In the genomic region with DNA sequence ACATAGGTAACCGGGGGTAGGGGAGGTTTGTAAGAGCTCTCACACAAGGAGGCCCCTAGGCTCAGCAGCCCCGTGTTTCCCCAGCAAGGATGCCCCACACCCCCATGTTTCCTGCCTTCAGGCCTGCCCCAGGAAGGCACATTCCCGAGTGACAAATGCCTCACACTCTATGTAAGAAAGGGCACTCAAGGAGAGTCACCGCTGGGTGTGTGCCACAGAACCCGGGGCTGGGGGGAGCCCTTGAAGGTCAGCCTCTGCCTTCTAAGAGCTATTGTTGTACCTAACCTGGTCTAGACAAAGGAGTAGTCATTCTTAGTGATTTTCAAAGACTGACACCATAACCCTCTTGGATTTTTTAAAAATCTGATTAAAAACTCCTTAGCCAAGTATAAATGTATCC, we compare ENCODE assay signal across 1 cellular context.
TF ChIP-seq lines count a peak whose summit lies in the region.

No MANE protein-coding gene starts in this region.

TF ChIP-seq in GM23338, 12 proteins besides CTCF, POLR2A, EP300 and RAD21 (continued from another document):
- TF ChIP-seq, protein P1, sequence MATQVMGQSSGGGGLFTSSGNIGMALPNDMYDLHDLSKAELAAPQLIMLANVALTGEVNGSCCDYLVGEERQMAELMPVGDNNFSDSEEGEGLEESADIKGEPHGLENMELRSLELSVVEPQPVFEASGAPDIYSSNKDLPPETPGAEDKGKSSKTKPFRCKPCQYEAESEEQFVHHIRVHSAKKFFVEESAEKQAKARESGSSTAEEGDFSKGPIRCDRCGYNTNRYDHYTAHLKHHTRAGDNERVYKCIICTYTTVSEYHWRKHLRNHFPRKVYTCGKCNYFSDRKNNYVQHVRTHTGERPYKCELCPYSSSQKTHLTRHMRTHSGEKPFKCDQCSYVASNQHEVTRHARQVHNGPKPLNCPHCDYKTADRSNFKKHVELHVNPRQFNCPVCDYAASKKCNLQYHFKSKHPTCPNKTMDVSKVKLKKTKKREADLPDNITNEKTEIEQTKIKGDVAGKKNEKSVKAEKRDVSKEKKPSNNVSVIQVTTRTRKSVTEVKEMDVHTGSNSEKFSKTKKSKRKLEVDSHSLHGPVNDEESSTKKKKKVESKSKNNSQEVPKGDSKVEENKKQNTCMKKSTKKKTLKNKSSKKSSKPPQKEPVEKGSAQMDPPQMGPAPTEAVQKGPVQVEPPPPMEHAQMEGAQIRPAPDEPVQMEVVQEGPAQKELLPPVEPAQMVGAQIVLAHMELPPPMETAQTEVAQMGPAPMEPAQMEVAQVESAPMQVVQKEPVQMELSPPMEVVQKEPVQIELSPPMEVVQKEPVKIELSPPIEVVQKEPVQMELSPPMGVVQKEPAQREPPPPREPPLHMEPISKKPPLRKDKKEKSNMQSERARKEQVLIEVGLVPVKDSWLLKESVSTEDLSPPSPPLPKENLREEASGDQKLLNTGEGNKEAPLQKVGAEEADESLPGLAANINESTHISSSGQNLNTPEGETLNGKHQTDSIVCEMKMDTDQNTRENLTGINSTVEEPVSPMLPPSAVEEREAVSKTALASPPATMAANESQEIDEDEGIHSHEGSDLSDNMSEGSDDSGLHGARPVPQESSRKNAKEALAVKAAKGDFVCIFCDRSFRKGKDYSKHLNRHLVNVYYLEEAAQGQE (IDR thresholded peaks at IDR 0.05; ENCODE audit: unreplicated experiment): no peak
- TF ChIP-seq, protein P2, sequence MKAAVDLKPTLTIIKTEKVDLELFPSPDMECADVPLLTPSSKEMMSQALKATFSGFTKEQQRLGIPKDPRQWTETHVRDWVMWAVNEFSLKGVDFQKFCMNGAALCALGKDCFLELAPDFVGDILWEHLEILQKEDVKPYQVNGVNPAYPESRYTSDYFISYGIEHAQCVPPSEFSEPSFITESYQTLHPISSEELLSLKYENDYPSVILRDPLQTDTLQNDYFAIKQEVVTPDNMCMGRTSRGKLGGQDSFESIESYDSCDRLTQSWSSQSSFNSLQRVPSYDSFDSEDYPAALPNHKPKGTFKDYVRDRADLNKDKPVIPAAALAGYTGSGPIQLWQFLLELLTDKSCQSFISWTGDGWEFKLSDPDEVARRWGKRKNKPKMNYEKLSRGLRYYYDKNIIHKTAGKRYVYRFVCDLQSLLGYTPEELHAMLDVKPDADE (IDR thresholded peaks at IDR 0.05): no peak
- TF ChIP-seq EZH2phosphoT487 (IDR thresholded peaks at IDR 0.05; ENCODE audit: unreplicated experiment) (no peak), JUNB (IDR thresholded peaks at IDR 0.05; ENCODE audit: unreplicated experiment) (no peak), CREB1 (CRISPR knock-in tag; IDR thresholded peaks at IDR 0.05; ENCODE audit: low read depth) (no peak)
- TF ChIP-seq, protein P3, sequence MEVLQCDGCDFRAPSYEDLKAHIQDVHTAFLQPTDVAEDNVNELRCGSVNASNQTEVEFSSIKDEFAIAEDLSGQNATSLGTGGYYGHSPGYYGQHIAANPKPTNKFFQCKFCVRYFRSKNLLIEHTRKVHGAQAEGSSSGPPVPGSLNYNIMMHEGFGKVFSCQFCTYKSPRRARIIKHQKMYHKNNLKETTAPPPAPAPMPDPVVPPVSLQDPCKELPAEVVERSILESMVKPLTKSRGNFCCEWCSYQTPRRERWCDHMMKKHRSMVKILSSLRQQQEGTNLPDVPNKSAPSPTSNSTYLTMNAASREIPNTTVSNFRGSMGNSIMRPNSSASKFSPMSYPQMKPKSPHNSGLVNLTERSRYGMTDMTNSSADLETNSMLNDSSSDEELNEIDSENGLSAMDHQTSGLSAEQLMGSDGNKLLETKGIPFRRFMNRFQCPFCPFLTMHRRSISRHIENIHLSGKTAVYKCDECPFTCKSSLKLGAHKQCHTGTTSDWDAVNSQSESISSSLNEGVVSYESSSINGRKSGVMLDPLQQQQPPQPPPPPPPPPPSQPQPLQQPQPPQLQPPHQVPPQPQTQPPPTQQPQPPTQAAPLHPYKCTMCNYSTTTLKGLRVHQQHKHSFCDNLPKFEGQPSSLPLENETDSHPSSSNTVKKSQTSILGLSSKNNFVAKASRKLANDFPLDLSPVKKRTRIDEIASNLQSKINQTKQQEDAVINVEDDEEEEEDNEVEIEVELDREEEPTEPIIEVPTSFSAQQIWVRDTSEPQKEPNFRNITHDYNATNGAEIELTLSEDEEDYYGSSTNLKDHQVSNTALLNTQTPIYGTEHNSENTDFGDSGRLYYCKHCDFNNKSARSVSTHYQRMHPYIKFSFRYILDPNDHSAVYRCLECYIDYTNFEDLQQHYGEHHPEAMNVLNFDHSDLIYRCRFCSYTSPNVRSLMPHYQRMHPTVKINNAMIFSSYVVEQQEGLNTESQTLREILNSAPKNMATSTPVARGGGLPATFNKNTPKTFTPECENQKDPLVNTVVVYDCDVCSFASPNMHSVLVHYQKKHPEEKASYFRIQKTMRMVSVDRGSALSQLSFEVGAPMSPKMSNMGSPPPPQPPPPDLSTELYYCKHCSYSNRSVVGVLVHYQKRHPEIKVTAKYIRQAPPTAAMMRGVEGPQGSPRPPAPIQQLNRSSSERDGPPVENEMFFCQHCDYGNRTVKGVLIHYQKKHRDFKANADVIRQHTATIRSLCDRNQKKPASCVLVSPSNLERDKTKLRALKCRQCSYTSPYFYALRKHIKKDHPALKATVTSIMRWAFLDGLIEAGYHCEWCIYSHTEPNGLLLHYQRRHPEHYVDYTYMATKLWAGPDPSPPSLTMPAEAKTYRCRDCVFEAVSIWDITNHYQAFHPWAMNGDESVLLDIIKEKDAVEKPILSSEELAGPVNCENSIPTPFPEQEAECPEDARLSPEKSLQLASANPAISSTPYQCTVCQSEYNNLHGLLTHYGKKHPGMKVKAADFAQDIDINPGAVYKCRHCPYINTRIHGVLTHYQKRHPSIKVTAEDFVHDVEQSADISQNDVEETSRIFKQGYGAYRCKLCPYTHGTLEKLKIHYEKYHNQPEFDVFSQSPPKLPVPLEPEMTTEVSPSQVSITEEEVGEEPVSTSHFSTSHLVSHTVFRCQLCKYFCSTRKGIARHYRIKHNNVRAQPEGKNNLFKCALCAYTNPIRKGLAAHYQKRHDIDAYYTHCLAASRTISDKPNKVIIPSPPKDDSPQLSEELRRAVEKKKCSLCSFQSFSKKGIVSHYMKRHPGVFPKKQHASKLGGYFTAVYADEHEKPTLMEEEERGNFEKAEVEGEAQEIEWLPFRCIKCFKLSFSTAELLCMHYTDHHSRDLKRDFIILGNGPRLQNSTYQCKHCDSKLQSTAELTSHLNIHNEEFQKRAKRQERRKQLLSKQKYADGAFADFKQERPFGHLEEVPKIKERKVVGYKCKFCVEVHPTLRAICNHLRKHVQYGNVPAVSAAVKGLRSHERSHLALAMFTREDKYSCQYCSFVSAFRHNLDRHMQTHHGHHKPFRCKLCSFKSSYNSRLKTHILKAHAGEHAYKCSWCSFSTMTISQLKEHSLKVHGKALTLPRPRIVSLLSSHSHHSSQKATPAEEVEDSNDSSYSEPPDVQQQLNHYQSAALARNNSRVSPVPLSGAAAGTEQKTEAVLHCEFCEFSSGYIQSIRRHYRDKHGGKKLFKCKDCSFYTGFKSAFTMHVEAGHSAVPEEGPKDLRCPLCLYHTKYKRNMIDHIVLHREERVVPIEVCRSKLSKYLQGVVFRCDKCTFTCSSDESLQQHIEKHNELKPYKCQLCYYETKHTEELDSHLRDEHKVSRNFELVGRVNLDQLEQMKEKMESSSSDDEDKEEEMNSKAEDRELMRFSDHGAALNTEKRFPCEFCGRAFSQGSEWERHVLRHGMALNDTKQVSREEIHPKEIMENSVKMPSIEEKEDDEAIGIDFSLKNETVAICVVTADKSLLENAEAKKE (CRISPR knock-in tag; IDR thresholded peaks at IDR 0.05): no peak
